Comparison of ENCODE assay signal across 16 cellular contexts in genomic region chr2:76310894-76311293, GRCh38.
"Had no signal": no experiment of that assay in that cellular context is flagged by ENCODE, and none has a peak within 500 bp of the region (broad histone marks: within the 10 kb centered on the region; RNA-seq: fewer than 3 reads in every experiment).

No MANE protein-coding gene starts in this region.

- ATAC-seq: foreskin keratinocyte; left cardiac atrium; naive thymus-derived CD4-positive, alpha-beta T cell; sciatic nerve had no signal

- H3K27me3 ChIP-seq: foreskin keratinocyte, spleen, stomach, transverse colon had no signal

- H3K4me1 ChIP-seq: foreskin keratinocyte, left ventricle myocardium inferior, spleen, stomach, transverse colon had no signal

- H3K27ac ChIP-seq: foreskin keratinocyte, left ventricle myocardium inferior, spleen, stomach, thoracic aorta, transverse colon had no signal

- DNase-seq: erythroblast; foreskin keratinocyte; kidney; left cardiac atrium; left ventricle myocardium inferior; naive thymus-derived CD4-positive, alpha-beta T cell; spleen; stimulated activated CD4-positive, alpha-beta T cell treated with anti-CD3 and anti-CD28 coated beads, Interleukin-15, amount 100 ng/mL, for 24 hours; stimulated activated CD4-positive, alpha-beta T cell treated with anti-CD3 and anti-CD28 coated beads, Interleukin-1b, Interleukin-23, amount 100 ng/mL, for 48 hours; stimulated activated CD4-positive, alpha-beta T cell treated with anti-CD3 and anti-CD28 coated beads, Interleukin-4, amount 100 ng/mL, for 4 hours; stimulated activated naive CD4-positive, alpha-beta T cell; stomach; substantia nigra; transverse colon had no signal

- H3K9me3 ChIP-seq: left ventricle myocardium inferior, stomach, thoracic aorta, transverse colon had no signal

- H3K4me3 ChIP-seq: left ventricle myocardium inferior, spleen, stomach, thoracic aorta, transverse colon had no signal

- H3K36me3 ChIP-seq: left ventricle myocardium inferior, spleen, stomach, thoracic aorta, transverse colon had no signal
